In the genomic region with DNA sequence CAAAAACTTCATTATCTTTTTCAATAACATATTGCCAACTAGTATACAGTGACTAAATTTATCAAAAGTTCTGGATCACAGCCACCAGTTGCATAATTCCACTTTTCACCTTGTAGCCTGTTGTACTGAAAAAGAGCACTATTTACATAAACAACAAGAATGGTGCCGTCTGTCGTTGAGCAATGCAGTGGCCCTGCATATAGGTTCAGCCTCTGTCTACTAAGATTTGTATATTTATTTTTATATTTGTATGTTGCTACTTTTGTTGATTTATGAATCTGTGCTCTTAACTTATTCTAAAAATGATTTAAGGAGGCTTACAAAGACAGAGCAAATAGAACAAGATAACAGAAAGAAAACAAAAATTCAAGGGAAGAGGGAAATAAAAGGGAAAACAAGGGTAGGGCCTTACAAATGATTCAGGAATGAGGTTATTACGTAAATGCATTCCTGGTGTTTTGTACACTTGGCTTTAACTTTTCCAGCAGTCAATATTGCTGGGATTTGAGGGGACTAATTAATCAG, we compare ENCODE assay signal across 16 cellular contexts.
DNase-seq lines count a peak whose midpoint lies in the region; ATAC-seq and TF ChIP-seq lines count a peak whose summit lies in the region.
"Had no signal": no experiment of that assay in that cellular context is flagged by ENCODE, and none has a peak within 500 bp of the region (broad histone marks: within the 10 kb centered on the region; RNA-seq: fewer than 3 reads in every experiment).

No MANE protein-coding gene starts in this region.

- H3K27ac Mint-ChIP-seq in natural killer cell = no peak overlapping the region
- H3K27ac Mint-ChIP-seq: activated CD4-positive, alpha-beta memory T cell treated with anti-CD3 and anti-CD28 coated beads, Interleukin-2, amount 10 ng/mL, durations not matched to agents 7 days and 5 days; neural progenitor cell had no signal

- no peak for TF ChIP-seq CTCF in astrocyte of the cerebellum (IDR thresholded peaks at IDR 0.05; ENCODE audit: low read depth, low read length, missing control alignments)
- no peak for TF ChIP-seq CTCF in natural killer cell (IDR thresholded peaks at IDR 0.05)

- no peaks in the 10 kb centered on the region for H3K36me3 ChIP-seq in subcutaneous abdominal adipose tissue (ENCODE audit: control insufficient read depth in 5 of 5, insufficient read depth in 5 of 5, low read length in 5 of 5)
- H3K36me3 ChIP-seq: heart right ventricle, neural progenitor cell, thyroid gland had no signal

- no peaks in the 10 kb centered on the region for H3K9me3 ChIP-seq in subcutaneous abdominal adipose tissue (ENCODE audit: control insufficient read depth in 5 of 5, low read length in 5 of 5)
- H3K9me3 ChIP-seq: heart right ventricle, thyroid gland had no signal

- no peak for ATAC-seq in natural killer cell

- in situ Hi-C loops in astrocyte of the cerebellum (cut with HindIII; ENCODE audit: low sequenced_read_pairs) = no loop called here

- no peak overlapping the region for H3K4me3 Mint-ChIP-seq in natural killer cell
- H3K4me3 Mint-ChIP-seq: activated CD4-positive, alpha-beta memory T cell treated with anti-CD3 and anti-CD28 coated beads, Interleukin-2, amount 10 ng/mL, durations not matched to agents 7 days and 5 days; neural progenitor cell had no signal

- H3K4me3 ChIP-seq in astrocyte of the cerebellum (ENCODE audit: low read depth, low read length) (no peak overlapping the region), subcutaneous abdominal adipose tissue (ENCODE audit: low read depth in 1 of 5, low read length in 5 of 5) (no peak overlapping the region)
- H3K4me3 ChIP-seq: heart right ventricle, neural progenitor cell, thyroid gland had no signal

- peaks cover 0 to 25% (median 22%) of the 10 kb centered on the region in 5 donors for H3K4me1 ChIP-seq in subcutaneous abdominal adipose tissue (ENCODE audit: control insufficient read depth in 5 of 5, insufficient read depth in 5 of 5, low read length in 5 of 5)
- H3K4me1 ChIP-seq: neural progenitor cell, thyroid gland had no signal

- DNase-seq in HCEC 1CT = peak; percentile 81
- DNase-seq in astrocyte of the cerebellum (ENCODE audit: low read depth) = peak; percentile 56
- DNase-seq in iris pigment epithelial cell (ENCODE audit: low read depth) = peak; percentile 76
- no peak for DNase-seq in activated gamma-delta T cell (lab: John Stamatoyannopoulos, UW)
- no peak for DNase-seq in medulla oblongata (ENCODE audit: extremely low spot score)
- DNase-seq in dedifferentiated amniotic fluid mesenchymal stem cell (ENCODE audit: extremely low spot score) = no peak
- no peak for DNase-seq in natural killer cell
- DNase-seq: activated CD4-positive, alpha-beta memory T cell treated with anti-CD3 and anti-CD28 coated beads, Interleukin-2, amount 10 ng/mL, durations not matched to agents 7 days and 5 days; DMS 273 treated with DMSO at 0.1 percent for 48 hours; heart right ventricle; KG1; NCI-H2227 treated with DMSO at 0.1 percent for 48 hours; stimulated activated CD4-positive, alpha-beta T cell treated with anti-CD3 and anti-CD28 coated beads, Interleukin-4, amount 100 ng/mL, for 24 hours; thyroid gland had no signal

- H3K36me3 Mint-ChIP-seq in natural killer cell = no peaks in the 10 kb centered on the region

- H3K27ac ChIP-seq in subcutaneous abdominal adipose tissue (ENCODE audit: low read depth, low read length) = peak overlapping the region; percentile 52
- H3K27ac ChIP-seq: neural progenitor cell, thyroid gland had no signal

- intact Hi-C loops in natural killer cell (cut with micrococcal nuclease) = no loop called here

- H3K27me3 ChIP-seq in subcutaneous abdominal adipose tissue (ENCODE audit: control insufficient read depth in 5 of 5, insufficient read depth in 4 of 5, low read length in 5 of 5) = no peaks in the 10 kb centered on the region
- H3K27me3 ChIP-seq: heart right ventricle, neural progenitor cell, thyroid gland had no signal

- H3K9me3 Mint-ChIP-seq in natural killer cell = no peaks in the 10 kb centered on the region
- H3K9me3 Mint-ChIP-seq: activated CD4-positive, alpha-beta memory T cell treated with anti-CD3 and anti-CD28 coated beads, Interleukin-2, amount 10 ng/mL, durations not matched to agents 7 days and 5 days had no signal

- peaks cover 5 to 24% of the 10 kb centered on the region in 2 donors for H3K27me3 Mint-ChIP-seq in natural killer cell (ENCODE audit: low read depth in 2 of 2)
- H3K27me3 Mint-ChIP-seq: activated CD4-positive, alpha-beta memory T cell treated with anti-CD3 and anti-CD28 coated beads, Interleukin-2, amount 10 ng/mL, durations not matched to agents 7 days and 5 days had no signal

- H3K9ac ChIP-seq in subcutaneous abdominal adipose tissue (ENCODE audit: low read length in 5 of 5) = no peak overlapping the region
- H3K9ac ChIP-seq: neural progenitor cell had no signal

- peaks cover 0 to 6% of the 10 kb centered on the region in 2 donors for H3K4me1 Mint-ChIP-seq in natural killer cell

Comparison
In these comparisons a context has a peak if more than half of its experiments do, and no peak if none do; other contexts are left out.
1. DNase-seq: peak in HCEC 1CT (single experiment), astrocyte of the cerebellum (single experiment) and iris pigment epithelial cell (single experiment); none in activated gamma-delta T cell (single experiment), medulla oblongata (single experiment), dedifferentiated amniotic fluid mesenchymal stem cell (single experiment) and natural killer cell (single experiment).